8 cellular contexts compared by ENCODE assay signal in the genomic region with DNA sequence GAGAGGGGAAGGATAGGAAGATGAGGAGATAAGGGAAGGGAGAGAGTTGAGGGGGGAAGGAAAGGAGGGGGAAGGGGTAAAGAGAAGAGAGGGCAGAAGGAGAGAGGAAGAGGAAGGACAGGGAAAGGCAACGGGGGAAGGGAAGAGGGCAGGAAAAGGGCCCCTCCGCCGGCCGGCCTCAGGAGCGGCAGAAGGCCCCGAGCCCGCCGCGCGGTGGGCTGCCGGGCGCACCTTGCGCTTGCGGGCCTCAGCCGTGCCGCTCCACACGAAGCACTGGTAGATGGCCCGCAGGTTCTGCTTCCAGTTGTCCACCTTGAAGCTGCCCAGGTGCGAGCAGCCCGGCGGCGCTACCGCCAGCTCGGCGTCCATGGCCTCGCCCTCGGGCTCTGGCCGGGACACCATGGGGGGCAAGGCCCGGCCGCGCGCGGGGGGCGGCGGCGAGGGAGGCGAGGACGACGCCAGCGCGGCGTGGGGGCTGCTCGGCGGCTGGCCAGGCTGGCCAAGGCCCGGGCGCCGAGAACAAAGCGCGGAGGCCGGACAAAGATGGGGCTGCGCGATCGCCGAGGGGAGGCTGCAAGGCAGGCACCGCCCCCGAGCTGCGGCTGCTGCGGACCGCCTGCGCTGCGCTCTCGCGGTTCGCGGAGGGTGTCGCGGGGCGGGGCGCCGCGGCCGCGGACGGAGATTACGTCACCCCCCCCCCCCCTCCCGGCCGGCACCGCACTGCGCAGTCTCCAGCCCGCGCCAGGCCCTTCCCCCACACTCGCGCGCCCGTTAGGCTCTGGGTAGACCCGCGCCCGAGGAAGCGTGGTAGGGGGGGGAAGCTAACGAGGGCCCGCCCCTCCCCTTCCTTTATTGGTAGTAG. TPM values are rescaled to one million over a fixed set of nuclear protein-coding genes. Genes with fewer than 3 reads are reported as not detected.
DNase-seq lines count a peak whose midpoint lies in the region; ATAC-seq and TF ChIP-seq lines count a peak whose summit lies in the region.

Gene USP22, minus strand, starts transcription at position 578 of the 862 bp plus-strand sequence. Its CDS starts 176 bp downstream, at position 402.

- H3K36me3 ChIP-seq in DOHH2 (ENCODE audit: control insufficient read depth, low read length) = peaks cover 44% of the 10 kb centered on the region

- H4K20me1 ChIP-seq in DOHH2 (ENCODE audit: control insufficient read depth, insufficient read depth, low read depth, low read length) = peaks cover 23% of the 10 kb centered on the region

- peaks cover 16% of the 10 kb centered on the region for H3F3A ChIP-seq in DOHH2 (ENCODE audit: control insufficient read depth, insufficient read depth)

- no peaks in the 10 kb centered on the region for H3K27me3 Mint-ChIP-seq in central memory CD8-positive, alpha-beta T cell

- TF ChIP-seq CTCF in DOHH2 (IDR thresholded peaks at IDR 0.05; ENCODE audit: low read depth, low read length, poor library complexity, severe bottlenecking) = no peak

- peaks cover 23% of the 10 kb centered on the region for H3K36me3 Mint-ChIP-seq in central memory CD8-positive, alpha-beta T cell (ENCODE audit: insufficient read depth)

- intact Hi-C loops in left colon (cut with DNase I, micrococcal nuclease) = loop anchor here in 1 of 2 donors (10.0 kb wide), 1 partner anchor 172 kb away; the partner anchor contains the start of gene TMEM11

- H3K4me1 ChIP-seq in DOHH2 (ENCODE audit: control insufficient read depth, low read length) = peaks cover 42% of the 10 kb centered on the region

- H3K4me2 ChIP-seq in DOHH2 (ENCODE audit: low read length) = peak within 1 kb of the TSS; percentile 98

- peaks cover 32% of the 10 kb centered on the region for H3K4me1 Mint-ChIP-seq in central memory CD8-positive, alpha-beta T cell

- H3K27ac ChIP-seq in DOHH2 (ENCODE audit: low read depth, low read length) = peak within 1 kb of the TSS; percentile 95

- no peaks in the 10 kb centered on the region for H3K9me2 ChIP-seq in DOHH2 (replicated peaks; ENCODE audit: control insufficient read depth, low read length)

- H3K9me3 ChIP-seq in DOHH2 (ENCODE audit: control insufficient read depth, insufficient read depth, low read length) = no peaks in the 10 kb centered on the region

- H3K79me2 ChIP-seq in DOHH2 (ENCODE audit: control insufficient read depth, low read length) = peaks cover 51% of the 10 kb centered on the region

- DNase-seq in T follicular helper cell (ENCODE audit: low read depth) = peak; percentile 21
- DNase-seq in central memory CD8-positive, alpha-beta T cell (ENCODE audit: low spot score in 2 of 2) = peak in 1 of 2 donors; percentile 76
- DNase-seq in left colon = no peak
- DNase-seq in stimulated activated CD4-positive, alpha-beta T cell treated with anti-CD3 and anti-CD28 coated beads, Interleukin-4, amount 100 ng/mL, for 48 hours (ENCODE audit: low read depth in 2 of 2) = peak; percentile 22 to 92
- DNase-seq in NCI-H345 (lab: John Stamatoyannopoulos, UW) = no peak

- H3K4me3 Mint-ChIP-seq in central memory CD8-positive, alpha-beta T cell = peak within 1 kb of the TSS; percentile 94

- peak; percentile 48 for ATAC-seq in GM19463 (IDR thresholded peaks at IDR 0.05; ENCODE audit: unreplicated experiment)
- peak; percentile 48 for ATAC-seq in HG03520 (IDR thresholded peaks at IDR 0.05; ENCODE audit: unreplicated experiment)
- ATAC-seq in central memory CD8-positive, alpha-beta T cell (replicated peaks; ENCODE audit: extremely low read depth, poor library complexity, severe bottlenecking) = peak; percentile 52
- peak; percentile 65 for ATAC-seq in left colon

- no peaks in the 10 kb centered on the region for H3K9me3 Mint-ChIP-seq in central memory CD8-positive, alpha-beta T cell

- peak within 1 kb of the TSS; percentile 79 for H3K4me3 ChIP-seq in DOHH2 (ENCODE audit: low read length)

- no peaks in the 10 kb centered on the region for H3K27me3 ChIP-seq in DOHH2 (ENCODE audit: control insufficient read depth, low read length)

- H3K27ac Mint-ChIP-seq in central memory CD8-positive, alpha-beta T cell (ENCODE audit: low read depth) = peak within 1 kb of the TSS; percentile 94

RNA-seq across cellular contexts. Expression of gene USP22, which starts in this region (rescaled TPM):
- 100 to 1,000 TPM; 145 to 155 TPM for total RNA-seq in left colon

Comparison
In these comparisons a context has a peak if more than half of its experiments do, and no peak if none do; other contexts are left out.
1. DNase-seq: peak in T follicular helper cell (single experiment) and stimulated activated CD4-positive, alpha-beta T cell treated with anti-CD3 and anti-CD28 coated beads, Interleukin-4, amount 100 ng/mL, for 48 hours (2 of 2); none in left colon (0 of 2) and NCI-H345 (single experiment).
2. Peak in every context shown above with its lines, with median percentiles within 50 percentile points of each other: ATAC-seq.